ENCODE assay signal across 11 cellular contexts in genomic region chrX:67961516-67961915, GRCh38.
DNase-seq lines count a peak whose midpoint lies in the region; ATAC-seq and TF ChIP-seq lines count a peak whose summit lies in the region.
"Had no signal": no experiment of that assay in that cellular context is flagged by ENCODE, and none has a peak within 500 bp of the region (broad histone marks: within the 10 kb centered on the region; RNA-seq: fewer than 3 reads in every experiment).

No MANE protein-coding gene starts in this region.

- in situ Hi-C loops in SK-MEL-5 (cut with HindIII; ENCODE audit: low pct_unique_long_range_greater_than_20kb, low sequenced_read_pairs) (no loop called here), GM13977 (cut with MboI; ENCODE audit: low pct_unique_long_range_greater_than_20kb, low sequenced_read_pairs, unreplicated experiment) (no loop called here)

- DNase-seq in SK-MEL-5 (ENCODE audit: low read depth, low spot score) = peak; percentile 69
- peak; percentile 33 for DNase-seq in medulla oblongata (ENCODE audit: extremely low spot score)
- DNase-seq in putamen (ENCODE audit: low spot score) = peak; percentile 10
- DNase-seq in GM13977 (ENCODE audit: low spot score) = no peak
- no peak for DNase-seq in NCI-H748 treated with DMSO at 0.1 percent for 48 hours (lab: John Stamatoyannopoulos, UW)
- DNase-seq: ACHN; Caco-2; CD4-positive, alpha-beta T cell; GM23248; HCEC 1CT had no signal

- ATAC-seq in HG02840 (IDR thresholded peaks at IDR 0.05; ENCODE audit: low FRiP score, unreplicated experiment) = no peak

- TF ChIP-seq CTCF in GM13977 (IDR thresholded peaks at IDR 0.05; ENCODE audit: extremely low read depth, insufficient read depth, missing control alignments) = no peak

Comparison
In these comparisons a context has a peak if more than half of its experiments do, and no peak if none do; other contexts are left out.
1. DNase-seq: peak in SK-MEL-5 (single experiment), medulla oblongata (single experiment) and putamen (single experiment); none in GM13977 (single experiment) and NCI-H748 treated with DMSO at 0.1 percent for 48 hours (single experiment).